In the genomic region with DNA sequence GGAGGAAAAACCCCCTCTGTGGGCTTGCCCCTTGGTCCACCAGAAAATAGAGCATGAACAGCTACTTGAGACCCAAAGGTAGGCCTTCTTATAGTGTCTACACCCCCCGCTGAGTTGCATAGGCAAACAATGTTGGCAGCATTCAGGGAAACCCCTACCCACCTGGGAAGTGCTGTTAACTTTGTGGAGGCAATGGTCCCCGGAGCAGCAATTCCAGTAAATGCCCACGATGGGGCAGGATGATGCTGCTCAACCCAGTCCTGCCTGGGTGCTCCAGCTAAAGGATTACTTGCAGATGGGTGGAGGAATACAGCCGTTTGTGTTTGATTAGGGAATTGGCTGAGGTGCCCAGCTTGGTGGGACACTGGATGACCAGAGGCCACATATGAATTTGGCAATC, we compare ENCODE assay signal across 20 cellular contexts.
DNase-seq lines count a peak whose midpoint lies in the region; ATAC-seq and TF ChIP-seq lines count a peak whose summit lies in the region.
"Had no signal": no experiment of that assay in that cellular context is flagged by ENCODE, and none has a peak within 500 bp of the region (broad histone marks: within the 10 kb centered on the region; RNA-seq: fewer than 3 reads in every experiment).

No MANE protein-coding gene starts in this region.

- H3K4me1 ChIP-seq in transverse colon = no peaks in the 10 kb centered on the region

- H3K4me1 Mint-ChIP-seq in effector memory CD8-positive, alpha-beta T cell (ENCODE audit: low read depth in 2 of 2) = no peaks in the 10 kb centered on the region
- H3K4me1 Mint-ChIP-seq: activated B cell treated with CpG ODN at 0.5 μM for 24 hours; activated naive CD8-positive, alpha-beta T cell treated with anti-CD3 and anti-CD28 coated beads, Interleukin-2, amount 10 ng/mL, durations not matched to agents 7 days and 5 days had no signal

- H3K4me3 ChIP-seq in transverse colon = no peak overlapping the region

- H3K4me3 Mint-ChIP-seq in effector memory CD8-positive, alpha-beta T cell = no peak overlapping the region
- H3K4me3 Mint-ChIP-seq: activated B cell treated with CpG ODN at 0.5 μM for 24 hours; activated naive CD8-positive, alpha-beta T cell treated with anti-CD3 and anti-CD28 coated beads, Interleukin-2, amount 10 ng/mL, durations not matched to agents 7 days and 5 days; activated T-helper 1 cell treated with anti-CD3 and anti-CD28 coated beads, Interleukin-12 subunit alpha, Interleukin-12 subunit beta, Interleukin-2, Interleukin-4 antibody, amounts not matched to agents 30 ng/mL and 10 ng/mL and 1 ng/mL, durations not matched to agents 14 hours and 24 hours and 36 hours; T-helper 1 cell treated with Interleukin-12 subunit alpha and Interleukin-12 subunit beta and Interleukin-4 antibody, amounts not matched to agents 30 μg/mL and 1 μg/mL, for 36 hours; type B pancreatic cell had no signal

- intact Hi-C loops in transverse colon (cut with DNase I; ENCODE audit: low total_unique reads) = no loop called here

- H3K9me3 ChIP-seq in transverse colon = no peaks in the 10 kb centered on the region

- TF ChIP-seq POLR2A in transverse colon (IDR thresholded peaks at IDR 0.05) = no peak

- H3K27ac ChIP-seq in 22Rv1 = no peak overlapping the region
- no peak overlapping the region for H3K27ac ChIP-seq in transverse colon

- DNase-seq in ELF-1 (ENCODE audit: low read depth, low spot score) (peak; percentile 27), NCI-H82 treated with DMSO at 0.1 percent for 48 hours (lab: John Stamatoyannopoulos, UW; ENCODE audit: unreplicated experiment) (peak; percentile 6), iPS DF 19.7 (ENCODE audit: low read depth, low spot score) (peak; percentile 25), NCI-H345 (lab: John Stamatoyannopoulos, UW) (no peak), transverse colon (no peak)
- DNase-seq in effector memory CD8-positive, alpha-beta T cell = no peak
- DNase-seq: activated B cell treated with CpG ODN at 0.5 μM for 24 hours; activated naive CD8-positive, alpha-beta T cell treated with anti-CD3 and anti-CD28 coated beads, Interleukin-2, amount 10 ng/mL, durations not matched to agents 7 days and 5 days; cortex of kidney; foreskin melanocyte; NCI-H2171; nucleus accumbens; right cardiac atrium; Right ventricle myocardium superior; stimulated activated naive CD4-positive, alpha-beta T cell treated with Interleukin-2 at 50 U/mL for 16 hours had no signal

- WGBS in transverse colon (ENCODE audit: low coverage in 1 of 2), 2 donors = 55 to 80% methylated on average over 1 to 4 of the region's 4 CpGs

- TF ChIP-seq CTCF in 22Rv1 (IDR thresholded peaks at IDR 0.05) (peak; percentile 47), transverse colon (IDR thresholded peaks at IDR 0.05) (no peak)

- no peaks in the 10 kb centered on the region for H3K27me3 Mint-ChIP-seq in effector memory CD8-positive, alpha-beta T cell
- H3K27me3 Mint-ChIP-seq: activated B cell treated with CpG ODN at 0.5 μM for 24 hours; activated naive CD8-positive, alpha-beta T cell treated with anti-CD3 and anti-CD28 coated beads, Interleukin-2, amount 10 ng/mL, durations not matched to agents 7 days and 5 days; type B pancreatic cell had no signal

- H3K27me3 ChIP-seq in transverse colon = no peaks in the 10 kb centered on the region

- no peaks in the 10 kb centered on the region for H3K36me3 Mint-ChIP-seq in effector memory CD8-positive, alpha-beta T cell (ENCODE audit: insufficient read depth)
- H3K36me3 Mint-ChIP-seq: activated naive CD8-positive, alpha-beta T cell treated with anti-CD3 and anti-CD28 coated beads, Interleukin-2, amount 10 ng/mL, durations not matched to agents 7 days and 5 days; type B pancreatic cell had no signal

- H3K27ac Mint-ChIP-seq in effector memory CD8-positive, alpha-beta T cell = no peak overlapping the region
- H3K27ac Mint-ChIP-seq: activated B cell treated with CpG ODN at 0.5 μM for 24 hours; activated naive CD8-positive, alpha-beta T cell treated with anti-CD3 and anti-CD28 coated beads, Interleukin-2, amount 10 ng/mL, durations not matched to agents 7 days and 5 days; activated T-helper 1 cell treated with anti-CD3 and anti-CD28 coated beads, Interleukin-12 subunit alpha, Interleukin-12 subunit beta, Interleukin-2, Interleukin-4 antibody, amounts not matched to agents 30 ng/mL and 10 ng/mL and 1 ng/mL, durations not matched to agents 14 hours and 24 hours and 36 hours; T-helper 1 cell treated with Interleukin-12 subunit alpha and Interleukin-12 subunit beta and Interleukin-4 antibody, amounts not matched to agents 30 μg/mL and 1 μg/mL, for 36 hours; type B pancreatic cell had no signal

- no peak for TF ChIP-seq EP300 in transverse colon (IDR thresholded peaks at IDR 0.05; ENCODE audit: low read depth)

- peaks cover 13 to 32% of the 10 kb centered on the region in 2 donors for H3K9me3 Mint-ChIP-seq in effector memory CD8-positive, alpha-beta T cell
- H3K9me3 Mint-ChIP-seq: activated B cell treated with CpG ODN at 0.5 μM for 24 hours, type B pancreatic cell had no signal

- no peak for ATAC-seq in HG03520 (IDR thresholded peaks at IDR 0.05; ENCODE audit: unreplicated experiment)
- no peak for ATAC-seq in effector memory CD8-positive, alpha-beta T cell (replicated peaks)

- in situ Hi-C loops in transverse colon (cut with MboI; ENCODE audit: low pct_ligation_motif_present in 1 of 4, low pct_unique_long_range_greater_than_20kb in 1 of 4, low sequenced_read_pairs in 3 of 4) = no loop called here

- H3K36me3 ChIP-seq in transverse colon = no peaks in the 10 kb centered on the region

Comparison
In these comparisons a context has a peak if more than half of its experiments do, and no peak if none do; other contexts are left out.
1. DNase-seq: peak in ELF-1 (single experiment), NCI-H82 treated with DMSO at 0.1 percent for 48 hours (single experiment) and iPS DF 19.7 (single experiment); none in NCI-H345 (single experiment), transverse colon (single experiment) and effector memory CD8-positive, alpha-beta T cell (0 of 3).